In genomic region chr15:61079529-61079928, GRCh38 we compare ENCODE assay signal across 18 cellular contexts.
"Had no signal": no experiment of that assay in that cellular context is flagged by ENCODE, and none has a peak within 500 bp of the region (broad histone marks: within the 10 kb centered on the region; RNA-seq: fewer than 3 reads in every experiment).

No MANE protein-coding gene starts in this region.

- H3K36me3 ChIP-seq: esophagus muscularis mucosa, gastroesophageal sphincter, sigmoid colon, stomach, thoracic aorta, transverse colon had no signal

- H3K4me1 ChIP-seq: sigmoid colon, transverse colon had no signal

- DNase-seq: cortex of kidney; effector memory CD8-positive, alpha-beta T cell; glutamatergic neuron; left ventricle myocardium superior; mesendoderm; naive B cell; sigmoid colon; small intestine; stimulated activated CD4-positive, alpha-beta T cell treated with anti-CD3 and anti-CD28 coated beads, Interleukin-12 subunit alpha, Interleukin-12 subunit beta, amount 100 ng/mL, for 4 hours; stimulated activated naive CD4-positive, alpha-beta T cell; stomach; substantia nigra; transverse colon had no signal

- FAIRE-seq: keratinocyte, small intestine had no signal

- H3K4me3 ChIP-seq: esophagus muscularis mucosa, gastroesophageal sphincter, sigmoid colon, stomach, thoracic aorta, transverse colon had no signal

- H3K27ac ChIP-seq: epithelial cell of prostate, esophagus muscularis mucosa, gastroesophageal sphincter, sigmoid colon, stomach, thoracic aorta, transverse colon had no signal

- H3K9me3 ChIP-seq: esophagus muscularis mucosa, gastroesophageal sphincter, sigmoid colon, stomach, thoracic aorta, transverse colon had no signal

- ATAC-seq: effector memory CD8-positive, alpha-beta T cell; gastroesophageal sphincter; left ventricle myocardium superior had no signal

- H3K27me3 ChIP-seq: esophagus muscularis mucosa, gastroesophageal sphincter, sigmoid colon, stomach, transverse colon had no signal
